In genomic region chr20:47278907-47279348, GRCh38 we compare ENCODE assay signal across 1 cellular context.
A peak's percentile ranks its signal among the peaks of the same experiment; 100 is the strongest.
TF ChIP-seq lines count a peak whose summit lies in the region.

No MANE protein-coding gene starts in this region.

TF ChIP-seq in HepG2, 621 proteins besides CTCF, POLR2A, EP300 and RAD21 (continued from another document):
- TF ChIP-seq ZNF24 (IDR thresholded peaks at IDR 0.05) (no peak), MAFF (IDR thresholded peaks at IDR 0.05; ENCODE audit: low read depth, low read length) (no peak), ZNF501 (CRISPR knock-in tag; IDR thresholded peaks at IDR 0.05) (0 out of 2 replicates have a peak, but pooled peaks have one; percentile 36), NONO (IDR thresholded peaks at IDR 0.05) (no peak), NONO (CRISPR knock-in tag; conservative IDR thresholded peaks at IDR 0.05) (no peak), ARNT (IDR thresholded peaks at IDR 0.05) (no peak), ZKSCAN5 (CRISPR knock-in tag; IDR thresholded peaks at IDR 0.05) (no peak), ZNF891 (CRISPR knock-in tag; IDR thresholded peaks at IDR 0.05) (no peak), ATF3 (CRISPR knock-in tag; IDR thresholded peaks at IDR 0.05) (0 out of 2 replicates have a peak, but pooled peaks have one; percentile 19), ZNF138 (CRISPR knock-in tag; IDR thresholded peaks at IDR 0.05; ENCODE audit: low read depth) (no peak), ASH2L (IDR thresholded peaks at IDR 0.05; ENCODE audit: insufficient read length, low read depth, low read length) (no peak), MTERF4 (CRISPR knock-in tag; IDR thresholded peaks at IDR 0.05) (no peak), FOSL2 (CRISPR knock-in tag; IDR thresholded peaks at IDR 0.05) (0 out of 2 replicates have a peak, but pooled peaks have one; percentile 17), ZFP41 (CRISPR knock-in tag; IDR thresholded peaks at IDR 0.05; ENCODE audit: borderline replicate concordance) (no peak), STAG1 (CRISPR knock-in tag; IDR thresholded peaks at IDR 0.05) (no peak), ZNF577 (CRISPR knock-in tag; IDR thresholded peaks at IDR 0.05; ENCODE audit: borderline replicate concordance, low read depth) (no peak), ZNF3 (CRISPR knock-in tag; IDR thresholded peaks at IDR 0.05) (no peak), CBFB (CRISPR knock-in tag; IDR thresholded peaks at IDR 0.05) (no peak), HNF4G (IDR thresholded peaks at IDR 0.05; ENCODE audit: borderline replicate concordance, low read depth, low read length) (no peak), HNF4G (CRISPR knock-in tag; IDR thresholded peaks at IDR 0.05; ENCODE audit: borderline replicate concordance, low read depth) (no peak), CENPT (CRISPR knock-in tag; IDR thresholded peaks at IDR 0.05; ENCODE audit: low read depth) (no peak), ZXDC (CRISPR knock-in tag; IDR thresholded peaks at IDR 0.05) (no peak), ZNF333 (CRISPR knock-in tag; IDR thresholded peaks at IDR 0.05; ENCODE audit: borderline replicate concordance) (no peak), SIX4 (CRISPR knock-in tag; IDR thresholded peaks at IDR 0.05) (no peak), ZNF749 (CRISPR knock-in tag; IDR thresholded peaks at IDR 0.05; ENCODE audit: borderline replicate concordance) (no peak), ZNF232 (CRISPR knock-in tag; IDR thresholded peaks at IDR 0.05; ENCODE audit: borderline replicate concordance) (0 out of 2 replicates have a peak, but pooled peaks have one; percentile 23), ZNF709 (CRISPR knock-in tag; IDR thresholded peaks at IDR 0.05) (no peak), ZBTB7B (CRISPR knock-in tag; IDR thresholded peaks at IDR 0.05) (no peak), SMYD3 (CRISPR knock-in tag; IDR thresholded peaks at IDR 0.05) (no peak), KDM5B (CRISPR knock-in tag; IDR thresholded peaks at IDR 0.05; ENCODE audit: borderline replicate concordance) (no peak), POLR2AphosphoS5 (IDR thresholded peaks at IDR 0.05; ENCODE audit: low read depth, low read length) (peak; percentile 25; the same call in 1 of the 2 replicates)
- TF ChIP-seq, protein P1, sequence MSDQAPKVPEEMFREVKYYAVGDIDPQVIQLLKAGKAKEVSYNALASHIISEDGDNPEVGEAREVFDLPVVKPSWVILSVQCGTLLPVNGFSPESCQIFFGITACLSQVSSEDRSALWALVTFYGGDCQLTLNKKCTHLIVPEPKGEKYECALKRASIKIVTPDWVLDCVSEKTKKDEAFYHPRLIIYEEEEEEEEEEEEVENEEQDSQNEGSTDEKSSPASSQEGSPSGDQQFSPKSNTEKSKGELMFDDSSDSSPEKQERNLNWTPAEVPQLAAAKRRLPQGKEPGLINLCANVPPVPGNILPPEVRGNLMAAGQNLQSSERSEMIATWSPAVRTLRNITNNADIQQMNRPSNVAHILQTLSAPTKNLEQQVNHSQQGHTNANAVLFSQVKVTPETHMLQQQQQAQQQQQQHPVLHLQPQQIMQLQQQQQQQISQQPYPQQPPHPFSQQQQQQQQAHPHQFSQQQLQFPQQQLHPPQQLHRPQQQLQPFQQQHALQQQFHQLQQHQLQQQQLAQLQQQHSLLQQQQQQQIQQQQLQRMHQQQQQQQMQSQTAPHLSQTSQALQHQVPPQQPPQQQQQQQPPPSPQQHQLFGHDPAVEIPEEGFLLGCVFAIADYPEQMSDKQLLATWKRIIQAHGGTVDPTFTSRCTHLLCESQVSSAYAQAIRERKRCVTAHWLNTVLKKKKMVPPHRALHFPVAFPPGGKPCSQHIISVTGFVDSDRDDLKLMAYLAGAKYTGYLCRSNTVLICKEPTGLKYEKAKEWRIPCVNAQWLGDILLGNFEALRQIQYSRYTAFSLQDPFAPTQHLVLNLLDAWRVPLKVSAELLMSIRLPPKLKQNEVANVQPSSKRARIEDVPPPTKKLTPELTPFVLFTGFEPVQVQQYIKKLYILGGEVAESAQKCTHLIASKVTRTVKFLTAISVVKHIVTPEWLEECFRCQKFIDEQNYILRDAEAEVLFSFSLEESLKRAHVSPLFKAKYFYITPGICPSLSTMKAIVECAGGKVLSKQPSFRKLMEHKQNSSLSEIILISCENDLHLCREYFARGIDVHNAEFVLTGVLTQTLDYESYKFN (CRISPR knock-in tag; conservative IDR thresholded peaks at IDR 0.05) = no peak
- TF ChIP-seq, protein P2, sequence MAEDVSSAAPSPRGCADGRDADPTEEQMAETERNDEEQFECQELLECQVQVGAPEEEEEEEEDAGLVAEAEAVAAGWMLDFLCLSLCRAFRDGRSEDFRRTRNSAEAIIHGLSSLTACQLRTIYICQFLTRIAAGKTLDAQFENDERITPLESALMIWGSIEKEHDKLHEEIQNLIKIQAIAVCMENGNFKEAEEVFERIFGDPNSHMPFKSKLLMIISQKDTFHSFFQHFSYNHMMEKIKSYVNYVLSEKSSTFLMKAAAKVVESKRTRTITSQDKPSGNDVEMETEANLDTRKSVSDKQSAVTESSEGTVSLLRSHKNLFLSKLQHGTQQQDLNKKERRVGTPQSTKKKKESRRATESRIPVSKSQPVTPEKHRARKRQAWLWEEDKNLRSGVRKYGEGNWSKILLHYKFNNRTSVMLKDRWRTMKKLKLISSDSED (CRISPR knock-in tag; IDR thresholded peaks at IDR 0.05) = no peak
- TF ChIP-seq, protein P3, sequence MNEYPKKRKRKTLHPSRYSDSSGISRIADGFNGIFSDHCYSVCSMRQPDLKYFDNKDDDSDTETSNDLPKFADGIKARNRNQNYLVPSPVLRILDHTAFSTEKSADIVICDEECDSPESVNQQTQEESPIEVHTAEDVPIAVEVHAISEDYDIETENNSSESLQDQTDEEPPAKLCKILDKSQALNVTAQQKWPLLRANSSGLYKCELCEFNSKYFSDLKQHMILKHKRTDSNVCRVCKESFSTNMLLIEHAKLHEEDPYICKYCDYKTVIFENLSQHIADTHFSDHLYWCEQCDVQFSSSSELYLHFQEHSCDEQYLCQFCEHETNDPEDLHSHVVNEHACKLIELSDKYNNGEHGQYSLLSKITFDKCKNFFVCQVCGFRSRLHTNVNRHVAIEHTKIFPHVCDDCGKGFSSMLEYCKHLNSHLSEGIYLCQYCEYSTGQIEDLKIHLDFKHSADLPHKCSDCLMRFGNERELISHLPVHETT (CRISPR knock-in tag; conservative IDR thresholded peaks at IDR 0.05) = 0 out of 2 replicates have a peak, but pooled peaks have one; percentile 26
- TF ChIP-seq, protein P4, sequence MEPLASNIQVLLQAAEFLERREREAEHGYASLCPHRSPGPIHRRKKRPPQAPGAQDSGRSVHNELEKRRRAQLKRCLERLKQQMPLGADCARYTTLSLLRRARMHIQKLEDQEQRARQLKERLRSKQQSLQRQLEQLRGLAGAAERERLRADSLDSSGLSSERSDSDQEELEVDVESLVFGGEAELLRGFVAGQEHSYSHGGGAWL (CRISPR knock-in tag; IDR thresholded peaks at IDR 0.05) = no peak
- TF ChIP-seq, protein P5, sequence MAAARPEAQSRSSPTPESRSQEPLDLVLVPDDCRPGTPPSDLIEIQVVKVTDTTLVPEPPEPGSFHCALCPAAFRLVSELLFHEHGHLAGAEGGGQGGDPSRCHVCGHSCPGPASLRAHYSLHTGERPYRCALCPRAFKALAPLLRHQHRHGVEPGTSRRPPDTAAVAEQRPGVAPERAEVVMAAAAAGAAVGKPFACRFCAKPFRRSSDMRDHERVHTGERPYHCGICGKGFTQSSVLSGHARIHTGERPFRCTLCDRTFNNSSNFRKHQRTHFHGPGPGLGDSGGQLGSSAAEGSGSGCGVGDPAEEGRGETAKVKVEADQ (CRISPR knock-in tag; IDR thresholded peaks at IDR 0.05; ENCODE audit: borderline replicate concordance) = no peak
